In genomic region chr16:50520451-50521245, GRCh38 we compare ENCODE assay signal across 1 cellular context.
TF ChIP-seq lines count a peak whose summit lies in the region.

No MANE protein-coding gene starts in this region.

TF ChIP-seq in HepG2, 621 proteins besides CTCF, POLR2A, EP300 and RAD21 (continued from another document):
- TF ChIP-seq STAT6 (CRISPR knock-in tag; IDR thresholded peaks at IDR 0.05; ENCODE audit: borderline replicate concordance) (no peak), AHR (CRISPR knock-in tag; IDR thresholded peaks at IDR 0.05) (peak; percentile 46; the same call in 1 of the 2 replicates), ZNF883 (CRISPR knock-in tag; IDR thresholded peaks at IDR 0.05; ENCODE audit: not compliant biosample characterization) (no peak), SRSF4 (IDR thresholded peaks at IDR 0.05; ENCODE audit: low read depth, low read length, poor library complexity, severe bottlenecking) (no peak), HOXA3 (CRISPR knock-in tag; IDR thresholded peaks at IDR 0.05) (peak; percentile 84), ZNF17 (CRISPR knock-in tag; IDR thresholded peaks at IDR 0.05) (no peak), ZNF713 (CRISPR knock-in tag; IDR thresholded peaks at IDR 0.05) (no peak), CBFB (CRISPR knock-in tag; IDR thresholded peaks at IDR 0.05) (peak; percentile 89), NR2C2 (CRISPR knock-in tag; IDR thresholded peaks at IDR 0.05; ENCODE audit: borderline replicate concordance) (peak; percentile 82), PLSCR1 (CRISPR knock-in tag; IDR thresholded peaks at IDR 0.05; ENCODE audit: borderline replicate concordance) (no peak), E2F5 (CRISPR knock-in tag; conservative IDR thresholded peaks at IDR 0.05) (no peak), ZFAT (CRISPR knock-in tag; conservative IDR thresholded peaks at IDR 0.05) (no peak), PAWR (CRISPR knock-in tag; IDR thresholded peaks at IDR 0.05; ENCODE audit: borderline replicate concordance) (no peak), ARID4A (CRISPR knock-in tag; IDR thresholded peaks at IDR 0.05; ENCODE audit: borderline replicate concordance) (peak; percentile 49; the same call in 1 of the 2 replicates), PRPF4 (IDR thresholded peaks at IDR 0.05; ENCODE audit: low read depth, low read length, poor library complexity, severe bottlenecking) (no peak), HES4 (CRISPR knock-in tag; IDR thresholded peaks at IDR 0.05; ENCODE audit: borderline replicate concordance) (no peak), BCLAF1 (IDR thresholded peaks at IDR 0.05) (no peak), NBN (conservative IDR thresholded peaks at IDR 0.05) (no peak), SNAPC4 (CRISPR knock-in tag; IDR thresholded peaks at IDR 0.05) (no peak), ZNF331 (CRISPR knock-in tag; IDR thresholded peaks at IDR 0.05) (peak; percentile 91), IRF9 (CRISPR knock-in tag; IDR thresholded peaks at IDR 0.05; ENCODE audit: borderline replicate concordance) (no peak), ZSCAN29 (CRISPR knock-in tag; conservative IDR thresholded peaks at IDR 0.05) (0 out of 2 replicates have a peak, but pooled peaks have one; percentile 73), ZNF589 (CRISPR knock-in tag; conservative IDR thresholded peaks at IDR 0.05) (no peak), XBP1 (CRISPR knock-in tag; IDR thresholded peaks at IDR 0.05) (no peak), ZNF737 (CRISPR knock-in tag; IDR thresholded peaks at IDR 0.05; ENCODE audit: borderline replicate concordance) (no peak)
